ENCODE assay signal across 7 cellular contexts in the genomic region with DNA sequence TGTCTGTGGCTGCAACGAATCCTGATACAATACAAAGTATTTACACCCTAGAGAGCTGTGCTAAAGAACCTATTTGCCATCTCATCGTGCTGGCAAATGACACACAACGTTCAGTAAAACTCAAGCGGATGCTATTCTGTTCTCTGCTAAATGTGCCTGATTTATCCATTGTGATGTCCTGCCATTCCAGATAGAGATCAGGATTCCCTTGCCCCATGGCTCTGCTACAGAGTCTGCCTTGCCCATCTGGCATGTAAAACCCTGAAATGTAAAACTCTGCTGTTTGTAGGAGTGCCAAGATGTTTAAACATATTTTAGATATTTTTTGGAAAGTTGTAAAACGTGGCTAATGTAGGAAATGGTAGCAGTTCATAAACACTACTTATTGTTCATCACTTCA. TPM values are rescaled to one million over a fixed set of nuclear protein-coding genes. Genes with fewer than 3 reads are reported as not detected.
"Had no signal": no experiment of that assay in that cellular context is flagged by ENCODE, and none has a peak within 500 bp of the region (broad histone marks: within the 10 kb centered on the region; RNA-seq: fewer than 3 reads in every experiment).

No MANE protein-coding gene starts in this region.

- ATAC-seq: HepG2, K562 had no signal

- H3K4me3 ChIP-seq: K562 had no signal

- FAIRE-seq: HepG2, HTR-8/SVneo, K562 had no signal

- H3K27ac ChIP-seq: HL-60 had no signal

- DNase-seq: IMR-90, KBM-7 had no signal

RNA-seq across cellular contexts. Expression of a gene that starts 20.0 kb away (rescaled TPM):
- total RNA-seq: HepG2, IMR-90, K562 had no signal
- polyA plus RNA-seq: HepG2, IgD-negative memory B cell, IMR-90, K562 had no signal
